Comparison of ENCODE assay signal across 1 cellular context in the genomic region with DNA sequence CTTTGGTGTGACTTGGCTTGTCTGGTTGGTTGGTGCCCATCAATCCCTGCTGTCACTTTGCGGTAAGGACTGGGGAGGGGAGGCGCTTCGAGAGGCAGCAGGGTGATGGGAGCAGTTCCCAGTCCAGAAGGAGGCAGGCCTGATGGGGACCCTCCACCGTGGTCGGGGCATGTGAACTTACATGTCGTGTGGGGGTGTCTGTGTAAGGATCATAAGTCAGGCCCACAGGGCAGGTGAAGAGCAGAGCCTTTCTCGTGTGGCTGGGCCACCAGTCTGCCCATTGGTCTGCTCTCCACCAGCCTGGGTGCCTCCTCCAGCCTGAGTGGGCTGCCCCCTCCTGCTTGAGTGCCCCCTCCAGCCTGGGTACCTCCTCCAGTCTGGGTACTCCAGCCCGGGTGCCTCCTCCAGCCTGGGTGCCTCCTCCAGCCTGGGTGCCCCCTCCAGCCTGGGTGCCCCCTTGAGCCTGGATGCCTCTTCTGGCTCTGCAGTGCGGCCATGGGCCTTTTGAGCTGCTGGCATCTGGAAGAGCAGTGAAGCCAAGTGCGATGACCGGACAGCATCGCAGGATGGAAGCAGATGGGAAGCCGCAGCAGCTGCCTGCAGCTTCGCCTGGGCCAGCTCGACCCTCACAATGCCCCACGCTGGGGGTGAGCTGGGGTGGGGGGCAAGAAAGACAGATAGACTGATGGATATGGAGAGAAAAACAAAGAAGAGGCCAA.
TF ChIP-seq lines count a peak whose summit lies in the region.

No MANE protein-coding gene starts in this region.

TF ChIP-seq in WTC11, 78 proteins besides CTCF, POLR2A, EP300 and RAD21 (continued from another document):
- TF ChIP-seq, protein P1, sequence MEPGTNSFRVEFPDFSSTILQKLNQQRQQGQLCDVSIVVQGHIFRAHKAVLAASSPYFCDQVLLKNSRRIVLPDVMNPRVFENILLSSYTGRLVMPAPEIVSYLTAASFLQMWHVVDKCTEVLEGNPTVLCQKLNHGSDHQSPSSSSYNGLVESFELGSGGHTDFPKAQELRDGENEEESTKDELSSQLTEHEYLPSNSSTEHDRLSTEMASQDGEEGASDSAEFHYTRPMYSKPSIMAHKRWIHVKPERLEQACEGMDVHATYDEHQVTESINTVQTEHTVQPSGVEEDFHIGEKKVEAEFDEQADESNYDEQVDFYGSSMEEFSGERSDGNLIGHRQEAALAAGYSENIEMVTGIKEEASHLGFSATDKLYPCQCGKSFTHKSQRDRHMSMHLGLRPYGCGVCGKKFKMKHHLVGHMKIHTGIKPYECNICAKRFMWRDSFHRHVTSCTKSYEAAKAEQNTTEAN (CRISPR knock-in tag; IDR thresholded peaks at IDR 0.05), result no peak
- no peak for TF ChIP-seq ZNF121 (CRISPR knock-in tag; IDR thresholded peaks at IDR 0.05)
- no peak for TF ChIP-seq EMX1 (CRISPR knock-in tag; IDR thresholded peaks at IDR 0.05)
TF ChIP-seq in WTC11: peak in this region for 0.
